ENCODE assay signal across 8 cellular contexts in the genomic region with DNA sequence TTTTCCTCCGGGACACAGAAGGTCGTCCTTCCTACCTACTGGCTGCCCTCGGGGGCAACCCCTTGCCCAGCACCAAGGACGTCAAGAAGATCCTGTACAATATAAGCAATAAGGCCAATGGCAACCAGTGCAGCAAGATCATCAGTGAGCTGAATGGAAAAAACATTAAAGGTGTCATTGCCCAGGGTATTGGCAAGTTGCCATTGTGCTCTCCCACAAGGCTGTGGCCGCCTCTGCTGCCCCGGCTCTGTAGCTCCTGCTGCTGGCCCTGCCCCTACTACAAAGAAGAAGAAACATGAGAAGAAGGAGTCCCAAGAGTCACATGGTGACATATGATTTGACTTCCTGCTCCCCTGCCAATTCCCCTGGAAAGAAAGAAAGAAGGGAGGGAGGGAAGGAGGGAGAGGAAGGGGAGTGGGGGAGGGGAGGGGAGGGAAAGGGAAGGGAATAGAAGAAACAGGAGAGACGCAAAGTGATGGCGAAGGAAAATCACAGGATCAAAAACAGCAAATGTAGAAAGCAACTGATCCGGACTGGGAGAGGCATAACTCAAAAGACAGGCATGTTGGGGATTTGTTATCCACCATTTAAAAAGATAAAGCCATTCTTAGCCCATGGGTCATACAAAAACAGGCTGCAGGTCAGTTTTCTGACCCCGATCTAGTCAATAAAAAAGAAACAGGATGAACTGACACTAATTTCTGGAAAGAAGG.
DNase-seq lines count a peak whose midpoint lies in the region; ATAC-seq and TF ChIP-seq lines count a peak whose summit lies in the region.

No MANE protein-coding gene starts in this region.

- H3K36me3 ChIP-seq in right lobe of liver, result no peaks in the 10 kb centered on the region
- H3K36me3 ChIP-seq in prostate gland, result no peaks in the 10 kb centered on the region

- no peaks in the 10 kb centered on the region for H3K27me3 Mint-ChIP-seq in activated naive CD4-positive, alpha-beta T cell treated with anti-CD3 and anti-CD28 coated beads, Interleukin-2, amount 50 U/mL, for 24 hours

- peak overlapping the region; percentile 54 for H3K4me3 Mint-ChIP-seq in activated naive CD4-positive, alpha-beta T cell treated with anti-CD3 and anti-CD28 coated beads, Interleukin-2, amount 50 U/mL, for 24 hours

- TF ChIP-seq CTCF in right lobe of liver (IDR thresholded peaks at IDR 0.05) (no peak), prostate gland (IDR thresholded peaks at IDR 0.05) (no peak)

- peaks cover 32% of the 10 kb centered on the region for H3K36me3 Mint-ChIP-seq in activated naive CD4-positive, alpha-beta T cell treated with anti-CD3 and anti-CD28 coated beads, Interleukin-2, amount 50 U/mL, for 24 hours

- no peaks in the 10 kb centered on the region for H3K9me3 ChIP-seq in right lobe of liver
- no peaks in the 10 kb centered on the region for H3K9me3 ChIP-seq in prostate gland

- TF ChIP-seq POLR2A in right lobe of liver (IDR thresholded peaks at IDR 0.05) (no peak), prostate gland (IDR thresholded peaks at IDR 0.05) (no peak)

- peak overlapping the region; percentile 99 for H3K27ac Mint-ChIP-seq in activated naive CD4-positive, alpha-beta T cell treated with anti-CD3 and anti-CD28 coated beads, Interleukin-2, amount 50 U/mL, for 24 hours

- H3K27me3 ChIP-seq in right lobe of liver, result no peaks in the 10 kb centered on the region
- no peaks in the 10 kb centered on the region for H3K27me3 ChIP-seq in prostate gland (replicated peaks; ENCODE audit: insufficient read depth)

- DNase-seq in NCI-H82 (lab: John Stamatoyannopoulos, UW), result peak; percentile 45
- DNase-seq in NCI-H82 treated with DMSO at 0.1 percent for 48 hours (lab: John Stamatoyannopoulos, UW; ENCODE audit: unreplicated experiment), result no peak
- peak; percentile 60 for DNase-seq in NCI-H2107 (lab: John Stamatoyannopoulos, UW)
- peak in 1 of 3 donors; percentile 36 for DNase-seq in right lobe of liver
- DNase-seq in GM19240 (ENCODE audit: insufficient read length, low spot score), result no peak
- DNase-seq in NCI-H1694 (lab: John Stamatoyannopoulos, UW), result no peak
- DNase-seq in prostate gland (ENCODE audit: low spot score), result no peak

- H3K9me3 Mint-ChIP-seq in activated naive CD4-positive, alpha-beta T cell treated with anti-CD3 and anti-CD28 coated beads, Interleukin-2, amount 50 U/mL, for 24 hours, result peaks cover 19% of the 10 kb centered on the region

- H3K27ac ChIP-seq in right lobe of liver (peak overlapping the region in 2 of 3 donors; percentile 13 to 47), prostate gland (no peak overlapping the region)

- H3K4me1 ChIP-seq in right lobe of liver, result peaks cover 0 to 4% (median 0%) of the 10 kb centered on the region in 4 donors
- H3K4me1 ChIP-seq in prostate gland (replicated peaks), result no peaks in the 10 kb centered on the region

- intact Hi-C loops in right lobe of liver (cut with DNase I), result no loop called here
- intact Hi-C loops in prostate gland (cut with DNase I), result no loop called here

- no peak overlapping the region for H3K4me3 ChIP-seq in right lobe of liver
- no peak overlapping the region for H3K4me3 ChIP-seq in prostate gland

- 41% methylated on average over 10 of the region's 10 CpGs for WGBS in right lobe of liver (ENCODE audit: insufficient coverage, low coverage, low lambda C conversion rate, missing lambda C conversion rate)
- WGBS in prostate gland, result 51% methylated on average over 10 of the region's 10 CpGs

- peaks cover 61% of the 10 kb centered on the region for H3K4me1 Mint-ChIP-seq in activated naive CD4-positive, alpha-beta T cell treated with anti-CD3 and anti-CD28 coated beads, Interleukin-2, amount 50 U/mL, for 24 hours

- ATAC-seq in right lobe of liver, result peak; percentile 49 to 68 (median 51)

Comparison
In these comparisons a context has a peak if more than half of its experiments do, and no peak if none do; other contexts are left out.
1. DNase-seq: peak in NCI-H82 (single experiment) and NCI-H2107 (single experiment); none in NCI-H82 treated with DMSO at 0.1 percent for 48 hours (single experiment), GM19240 (single experiment), NCI-H1694 (single experiment) and prostate gland (single experiment).
2. H3K27ac ChIP-seq: peak in right lobe of liver (2 of 3); none in prostate gland (0 of 2).